Comparison of ENCODE assay signal across 24 cellular contexts in the genomic region with DNA sequence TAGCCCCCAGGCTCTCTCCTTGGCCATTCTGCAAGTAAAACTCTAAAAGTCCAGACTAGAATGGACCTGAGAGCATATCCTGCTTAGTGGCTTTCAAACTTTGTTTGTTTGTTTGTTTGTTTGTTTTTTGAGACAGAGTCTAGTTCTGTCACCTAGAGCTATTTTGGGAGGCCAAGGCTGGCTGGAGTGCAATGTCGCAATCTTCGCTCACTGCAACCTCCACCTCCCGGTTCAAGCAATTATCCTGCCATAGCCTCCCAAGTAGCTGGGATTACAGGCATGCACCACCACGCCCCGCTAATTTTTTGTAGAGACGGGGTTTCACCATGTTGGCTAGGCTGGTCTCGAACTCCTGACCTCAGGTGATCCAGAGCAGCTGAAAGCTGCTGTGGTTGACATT. TPM values are rescaled to one million over a fixed set of nuclear protein-coding genes. Genes with fewer than 3 reads are reported as not detected.
"Had no signal": no experiment of that assay in that cellular context is flagged by ENCODE, and none has a peak within 500 bp of the region (broad histone marks: within the 10 kb centered on the region; RNA-seq: fewer than 3 reads in every experiment).

No MANE protein-coding gene starts in this region.

- FAIRE-seq: endothelial cell of umbilical vein, frontal cortex, keratinocyte had no signal

- H3K27ac ChIP-seq: colonic mucosa, esophagus muscularis mucosa, foreskin keratinocyte, heart right ventricle, left lung, lower lobe of right lung had no signal

- H3K27ac Mint-ChIP-seq: immature natural killer cell, mesothelial cell of epicardium, naive B cell had no signal

- H3K27me3 ChIP-seq: colonic mucosa, dorsolateral prefrontal cortex, esophagus muscularis mucosa, heart right ventricle had no signal

- DNase-seq: colonic mucosa; cortex of kidney; dermis blood vessel endothelial cell; dorsolateral prefrontal cortex; effector CD4-positive, alpha-beta T cell; effector memory CD4-positive, alpha-beta T cell; foreskin keratinocyte; glutamatergic neuron; head of caudate nucleus; heart right ventricle; hippocampal formation; immature natural killer cell; left cardiac atrium; left ventricle myocardium superior; lower lobe of right lung; mesenchymal stem cell; mucosa of descending colon; naive B cell had no signal

- H3K36me3 Mint-ChIP-seq: immature natural killer cell, mesothelial cell of epicardium, naive B cell had no signal

- H3K4me1 Mint-ChIP-seq: immature natural killer cell, mesothelial cell of epicardium, naive B cell had no signal

- H3K36me3 ChIP-seq: colonic mucosa, esophagus muscularis mucosa, heart right ventricle, left lung, lower lobe of right lung had no signal

- H3K9me3 Mint-ChIP-seq: immature natural killer cell, mesothelial cell of epicardium had no signal

- ATAC-seq: foreskin keratinocyte, heart right ventricle, left cardiac atrium, left lung, left ventricle myocardium superior, lower lobe of right lung, mucosa of descending colon had no signal

- H3K4me3 Mint-ChIP-seq: immature natural killer cell, mesothelial cell of epicardium, naive B cell had no signal

- H3K9me3 ChIP-seq: colonic mucosa, esophagus muscularis mucosa, heart right ventricle, left lung, lower lobe of right lung, mucosa of descending colon had no signal

- H3K4me1 ChIP-seq: foreskin keratinocyte, left lung, lower lobe of right lung had no signal

- H3K4me3 ChIP-seq: colonic mucosa, dorsolateral prefrontal cortex, esophagus muscularis mucosa, heart right ventricle, left lung, lower lobe of right lung, mucosa of descending colon had no signal

RNA-seq across cellular contexts. Expression of a gene that starts 28.9 kb away (rescaled TPM):
- polyA plus RNA-seq: immature natural killer cell had no signal
